In genomic region chr1:224182057-224182865, GRCh38 we compare ENCODE assay signal across 1 cellular context.
TF ChIP-seq lines count a peak whose summit lies in the region.

No MANE protein-coding gene starts in this region.

TF ChIP-seq in GM12878, 131 proteins besides CTCF, POLR2A, EP300 and RAD21 (continued from another document):
- TF ChIP-seq, protein P1, sequence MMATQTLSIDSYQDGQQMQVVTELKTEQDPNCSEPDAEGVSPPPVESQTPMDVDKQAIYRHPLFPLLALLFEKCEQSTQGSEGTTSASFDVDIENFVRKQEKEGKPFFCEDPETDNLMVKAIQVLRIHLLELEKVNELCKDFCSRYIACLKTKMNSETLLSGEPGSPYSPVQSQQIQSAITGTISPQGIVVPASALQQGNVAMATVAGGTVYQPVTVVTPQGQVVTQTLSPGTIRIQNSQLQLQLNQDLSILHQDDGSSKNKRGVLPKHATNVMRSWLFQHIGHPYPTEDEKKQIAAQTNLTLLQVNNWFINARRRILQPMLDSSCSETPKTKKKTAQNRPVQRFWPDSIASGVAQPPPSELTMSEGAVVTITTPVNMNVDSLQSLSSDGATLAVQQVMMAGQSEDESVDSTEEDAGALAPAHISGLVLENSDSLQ (IDR thresholded peaks at IDR 0.05) = peak; percentile 72
- TF ChIP-seq PAX5 (IDR thresholded peaks at IDR 0.05; ENCODE audit: borderline replicate concordance, low read depth, low read length) (peak; percentile 86), TCF3 (IDR thresholded peaks at IDR 0.05; ENCODE audit: borderline replicate concordance, insufficient read depth, low read depth, low read length) (peak; percentile 39), RCOR1 (conservative IDR thresholded peaks at IDR 0.05; ENCODE audit: low read depth, low read length) (0 out of 2 replicates have a peak, but pooled peaks have one; percentile 55), IKZF2 (IDR thresholded peaks at IDR 0.05) (peak; percentile 81 to 87; a peak in 2 of 4 replicates), NFXL1 (IDR thresholded peaks at IDR 0.05; ENCODE audit: borderline replicate concordance) (no peak), MTA2 (IDR thresholded peaks at IDR 0.05; ENCODE audit: low read depth) (peak; percentile 98), RAD51 (IDR thresholded peaks at IDR 0.05) (peak; percentile 46), PML (IDR thresholded peaks at IDR 0.05; ENCODE audit: low read length) (peak; percentile 87)
- TF ChIP-seq, protein P2, sequence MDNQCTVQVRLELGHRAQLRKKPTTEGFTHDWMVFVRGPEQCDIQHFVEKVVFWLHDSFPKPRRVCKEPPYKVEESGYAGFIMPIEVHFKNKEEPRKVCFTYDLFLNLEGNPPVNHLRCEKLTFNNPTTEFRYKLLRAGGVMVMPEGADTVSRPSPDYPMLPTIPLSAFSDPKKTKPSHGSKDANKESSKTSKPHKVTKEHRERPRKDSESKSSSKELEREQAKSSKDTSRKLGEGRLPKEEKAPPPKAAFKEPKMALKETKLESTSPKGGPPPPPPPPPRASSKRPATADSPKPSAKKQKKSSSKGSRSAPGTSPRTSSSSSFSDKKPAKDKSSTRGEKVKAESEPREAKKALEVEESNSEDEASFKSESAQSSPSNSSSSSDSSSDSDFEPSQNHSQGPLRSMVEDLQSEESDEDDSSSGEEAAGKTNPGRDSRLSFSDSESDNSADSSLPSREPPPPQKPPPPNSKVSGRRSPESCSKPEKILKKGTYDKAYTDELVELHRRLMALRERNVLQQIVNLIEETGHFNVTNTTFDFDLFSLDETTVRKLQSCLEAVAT (IDR thresholded peaks at IDR 0.05) = peak; percentile 42; the same call in 1 of the 2 replicates
- TF ChIP-seq, protein P3, sequence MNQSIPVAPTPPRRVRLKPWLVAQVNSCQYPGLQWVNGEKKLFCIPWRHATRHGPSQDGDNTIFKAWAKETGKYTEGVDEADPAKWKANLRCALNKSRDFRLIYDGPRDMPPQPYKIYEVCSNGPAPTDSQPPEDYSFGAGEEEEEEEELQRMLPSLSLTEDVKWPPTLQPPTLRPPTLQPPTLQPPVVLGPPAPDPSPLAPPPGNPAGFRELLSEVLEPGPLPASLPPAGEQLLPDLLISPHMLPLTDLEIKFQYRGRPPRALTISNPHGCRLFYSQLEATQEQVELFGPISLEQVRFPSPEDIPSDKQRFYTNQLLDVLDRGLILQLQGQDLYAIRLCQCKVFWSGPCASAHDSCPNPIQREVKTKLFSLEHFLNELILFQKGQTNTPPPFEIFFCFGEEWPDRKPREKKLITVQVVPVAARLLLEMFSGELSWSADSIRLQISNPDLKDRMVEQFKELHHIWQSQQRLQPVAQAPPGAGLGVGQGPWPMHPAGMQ (IDR thresholded peaks at IDR 0.05; ENCODE audit: borderline replicate concordance) = no peak
- TF ChIP-seq, protein P4, sequence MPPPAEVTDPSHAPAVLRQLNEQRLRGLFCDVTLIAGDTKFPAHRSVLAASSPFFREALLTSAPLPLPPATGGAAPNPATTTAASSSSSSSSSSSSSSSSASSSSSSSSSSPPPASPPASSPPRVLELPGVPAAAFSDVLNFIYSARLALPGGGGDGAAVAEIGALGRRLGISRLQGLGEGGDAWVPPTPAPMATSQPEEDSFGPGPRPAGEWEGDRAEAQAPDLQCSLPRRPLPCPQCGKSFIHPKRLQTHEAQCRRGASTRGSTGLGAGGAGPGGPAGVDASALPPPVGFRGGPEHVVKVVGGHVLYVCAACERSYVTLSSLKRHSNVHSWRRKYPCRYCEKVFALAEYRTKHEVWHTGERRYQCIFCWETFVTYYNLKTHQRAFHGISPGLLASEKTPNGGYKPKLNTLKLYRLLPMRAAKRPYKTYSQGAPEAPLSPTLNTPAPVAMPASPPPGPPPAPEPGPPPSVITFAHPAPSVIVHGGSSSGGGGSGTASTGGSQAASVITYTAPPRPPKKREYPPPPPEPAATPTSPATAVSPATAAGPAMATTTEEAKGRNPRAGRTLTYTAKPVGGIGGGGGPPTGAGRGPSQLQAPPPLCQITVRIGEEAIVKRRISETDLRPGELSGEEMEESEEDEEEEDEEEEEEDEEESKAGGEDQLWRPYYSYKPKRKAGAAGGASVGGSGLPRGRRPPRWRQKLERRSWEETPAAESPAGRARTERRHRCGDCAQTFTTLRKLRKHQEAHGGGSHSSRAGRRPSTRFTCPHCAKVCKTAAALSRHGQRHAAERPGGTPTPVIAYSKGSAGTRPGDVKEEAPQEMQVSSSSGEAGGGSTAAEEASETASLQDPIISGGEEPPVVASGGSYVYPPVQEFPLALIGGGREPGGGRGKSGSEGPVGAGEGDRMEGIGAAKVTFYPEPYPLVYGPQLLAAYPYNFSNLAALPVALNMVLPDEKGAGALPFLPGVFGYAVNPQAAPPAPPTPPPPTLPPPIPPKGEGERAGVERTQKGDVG (CRISPR knock-in tag; IDR thresholded peaks at IDR 0.05) = no peak
